ENCODE assay signal across 1 cellular context in genomic region chr22:20459152-20459542, GRCh38.
TF ChIP-seq lines count a peak whose summit lies in the region.

No MANE protein-coding gene starts in this region.

TF ChIP-seq in K562, 482 proteins besides CTCF, POLR2A, EP300 and RAD21:
- TF ChIP-seq CEBPG (CRISPR knock-in tag; IDR thresholded peaks at IDR 0.05), result 0 out of 2 replicates have a peak, but pooled peaks have one; percentile 26
- no peak for TF ChIP-seq CEBPG (tag; conservative IDR thresholded peaks at IDR 0.05 in 1 of 2, IDR thresholded peaks at IDR 0.05 in 1 of 2)
- TF ChIP-seq THRB (CRISPR knock-in tag; conservative IDR thresholded peaks at IDR 0.05), result no peak
- TF ChIP-seq HOMEZ (CRISPR knock-in tag; IDR thresholded peaks at IDR 0.05), result 0 out of 2 replicates have a peak, but pooled peaks have one; percentile 2
- no peak for TF ChIP-seq CUX1 (CRISPR knock-in tag; IDR thresholded peaks at IDR 0.05)
- TF ChIP-seq TEAD4 (IDR thresholded peaks at IDR 0.05; ENCODE audit: low read length), result no peak
- TF ChIP-seq TEAD4 (CRISPR knock-in tag; IDR thresholded peaks at IDR 0.05; ENCODE audit: borderline replicate concordance), result peak; percentile 69
- TF ChIP-seq ZNF395 (CRISPR knock-in tag; IDR thresholded peaks at IDR 0.05), result no peak
- no peak for TF ChIP-seq MYBL2 (IDR thresholded peaks at IDR 0.05; ENCODE audit: low read depth)
- peak; percentile 37; the same call in 1 of the 2 replicates for TF ChIP-seq MYBL2 (CRISPR knock-in tag; IDR thresholded peaks at IDR 0.05; ENCODE audit: borderline replicate concordance)
- no peak for TF ChIP-seq PYGO2 (tag; IDR thresholded peaks at IDR 0.05)
- TF ChIP-seq BCLAF1 (IDR thresholded peaks at IDR 0.05; ENCODE audit: borderline replicate concordance in 1 of 2, control insufficient read depth in 1 of 2, low read depth in 2 of 2, low read length in 1 of 2), result no peak
- TF ChIP-seq ZFPM2 (CRISPR knock-in tag; IDR thresholded peaks at IDR 0.05), result peak; percentile 39; the same call in 1 of the 2 replicates
- no peak for TF ChIP-seq NFE2 (IDR thresholded peaks at IDR 0.05; ENCODE audit: low read depth)
- no peak for TF ChIP-seq ELF2 (CRISPR knock-in tag; IDR thresholded peaks at IDR 0.05)
